Comparison of ENCODE assay signal across 12 cellular contexts in genomic region chr1:71068325-71069240, GRCh38. TPM values are rescaled to one million over a fixed set of nuclear protein-coding genes. Genes with fewer than 3 reads are reported as not detected.
DNase-seq lines count a peak whose midpoint lies in the region; ATAC-seq, FAIRE-seq and TF ChIP-seq lines count a peak whose summit lies in the region.
"Had no signal": no experiment of that assay in that cellular context is flagged by ENCODE, and none has a peak within 500 bp of the region (broad histone marks: within the 10 kb centered on the region; RNA-seq: fewer than 3 reads in every experiment).

No MANE protein-coding gene starts in this region.

- peaks cover 34% of the 10 kb centered on the region for H3K79me2 ChIP-seq in Loucy (ENCODE audit: insufficient read depth, low read length)

- no peaks in the 10 kb centered on the region for H3K27me3 ChIP-seq in Loucy (ENCODE audit: insufficient read depth, low read length, poor library complexity, severe bottlenecking)
- H3K27me3 ChIP-seq: BE2C had no signal

- peaks cover 40% of the 10 kb centered on the region for H4K20me1 ChIP-seq in Loucy (ENCODE audit: insufficient read depth, low read length, poor library complexity, severe bottlenecking)

- H3K4me1 ChIP-seq in Loucy (ENCODE audit: insufficient read depth, low read length, poor library complexity, severe bottlenecking): peaks cover 20% of the 10 kb centered on the region
- H3K4me1 ChIP-seq: BE2C had no signal

- peaks cover 93% of the 10 kb centered on the region for H3K36me3 ChIP-seq in Loucy (ENCODE audit: insufficient read depth, low read length)

- H3K4me3 ChIP-seq in AG10803 (ENCODE audit: low read length) (no peak overlapping the region), Loucy (ENCODE audit: low read length, poor library complexity, severe bottlenecking) (peak overlapping the region; percentile 39)

- no peak overlapping the region for H2AFZ ChIP-seq in Loucy (ENCODE audit: low read length)

- peaks cover 2% of the 10 kb centered on the region; the same call in 1 of the 2 replicates for H3F3A ChIP-seq in Loucy (ENCODE audit: low read depth)

- H3K4me2 ChIP-seq in Loucy (ENCODE audit: low read depth, low read length, poor library complexity, severe bottlenecking): peak overlapping the region; percentile 51

- no peak overlapping the region for H3K9ac ChIP-seq in Loucy (ENCODE audit: low read depth, low read length, poor library complexity, severe bottlenecking)

- ATAC-seq in GM18909 (IDR thresholded peaks at IDR 0.05; ENCODE audit: poor library complexity, unreplicated experiment): peak; percentile 84
- ATAC-seq in HG02852 (IDR thresholded peaks at IDR 0.05; ENCODE audit: unreplicated experiment): peak; percentile 98
- ATAC-seq: HepG2 had no signal

- no peak for TF ChIP-seq CTCF in AG10803 (conservative IDR thresholded peaks at IDR 0.05; ENCODE audit: low read length)
- TF ChIP-seq CTCF in Loucy (conservative IDR thresholded peaks at IDR 0.05; ENCODE audit: low read length): no peak
- no peak for TF ChIP-seq CTCF in GM20000 (IDR thresholded peaks at IDR 0.05; ENCODE audit: extremely low read depth, missing control alignments)

- no peaks in the 10 kb centered on the region for H3K9me3 ChIP-seq in Loucy (ENCODE audit: insufficient read depth, low read depth, low read length)
- H3K9me3 ChIP-seq: BE2C had no signal

- DNase-seq in AG10803 (ENCODE audit: low read depth) (peak; percentile 42), SHP77 (lab: John Stamatoyannopoulos, UW) (no peak), frontal cortex (ENCODE audit: low spot score in 2 of 2) (no peak), GM20000 (ENCODE audit: low spot score) (no peak), NCI-H748 treated with DMSO at 0.1 percent for 48 hours (lab: John Stamatoyannopoulos, UW) (no peak)
- DNase-seq: BE2C, NCI-H446, T1000 had no signal

- H3K9me2 ChIP-seq in Loucy (replicated peaks; ENCODE audit: low read depth, low read length): no peaks in the 10 kb centered on the region

- FAIRE-seq in frontal cortex (lab: Jason Lieb, UNC): no peak
- FAIRE-seq: HepG2 had no signal

RNA-seq across cellular contexts. Expression of gene ZRANB2, which starts 12.3 kb away (rescaled TPM):
- 64.0 TPM for total RNA-seq in frontal cortex

RNA-seq across cellular contexts. Expression of gene PTGER3, which starts 21.0 kb away (rescaled TPM):
- 2.4 TPM for total RNA-seq in frontal cortex
- total RNA-seq: HepG2 had no signal
